Comparison of ENCODE assay signal across 1 cellular context in genomic region chr1:26993237-26994019, GRCh38.
A peak's percentile ranks its signal among the peaks of the same experiment; 100 is the strongest.
TF ChIP-seq lines count a peak whose summit lies in the region.

Gene TRNP1 (plus strand): TSS chr1:26993692. CDS start chr1:26993787, 95 bp downstream.

TF ChIP-seq in HEK293, 187 proteins besides CTCF, POLR2A, EP300 and RAD21 (continued from another document and continues in another):
- TF ChIP-seq REST (tag by site-specific recombination; IDR thresholded peaks at IDR 0.05) (no peak), ZNF600 (tag by site-specific recombination; IDR thresholded peaks at IDR 0.05) (peak; percentile 42; the same call in 1 of the 2 replicates), ZFHX2 (tag by site-specific recombination; conservative IDR thresholded peaks at IDR 0.05) (peak; percentile 46; the same call in 1 of the 2 replicates), ZNF433 (tag by site-specific recombination; IDR thresholded peaks at IDR 0.05; ENCODE audit: low read depth) (no peak), ZNF335 (tag by site-specific recombination; conservative IDR thresholded peaks at IDR 0.05) (peak; percentile 85), ZNF692 (tag by site-specific recombination; IDR thresholded peaks at IDR 0.05) (peak; percentile 57; the same call in 1 of the 2 replicates), GLI4 (tag by site-specific recombination; IDR thresholded peaks at IDR 0.05) (no peak), ZNF629 (tag by site-specific recombination; IDR thresholded peaks at IDR 0.05) (no peak), ZNF785 (tag by site-specific recombination; IDR thresholded peaks at IDR 0.05) (no peak), ZNF555 (tag by site-specific recombination; conservative IDR thresholded peaks at IDR 0.05) (no peak), ZNF558 (tag by site-specific recombination; IDR thresholded peaks at IDR 0.05) (no peak), KLF1 (tag by site-specific recombination; IDR thresholded peaks at IDR 0.05) (peak; percentile 35; the same call in 1 of the 2 replicates), KLF10 (tag by site-specific recombination; IDR thresholded peaks at IDR 0.05) (0 out of 2 replicates have a peak, but pooled peaks have one; percentile 50), ZNF24 (tag by site-specific recombination; IDR thresholded peaks at IDR 0.05) (no peak), ZNF76 (tag by site-specific recombination; IDR thresholded peaks at IDR 0.05; ENCODE audit: borderline replicate concordance, low read depth) (peak; percentile 33; the same call in 1 of the 2 replicates), ZNF513 (tag by site-specific recombination; IDR thresholded peaks at IDR 0.05) (no peak), ZNF112 (tag by site-specific recombination; IDR thresholded peaks at IDR 0.05) (no peak), ZNF488 (tag by site-specific recombination; IDR thresholded peaks at IDR 0.05) (no peak), ZNF280D (tag by site-specific recombination; IDR thresholded peaks at IDR 0.05) (no peak), ZNF37A (tag by site-specific recombination; IDR thresholded peaks at IDR 0.05) (no peak), ZNF23 (tag by site-specific recombination; IDR thresholded peaks at IDR 0.05; ENCODE audit: borderline replicate concordance) (no peak), ZNF677 (tag by site-specific recombination; IDR thresholded peaks at IDR 0.05) (no peak), KLF8 (tag by site-specific recombination; IDR thresholded peaks at IDR 0.05) (peak; percentile 73), ZNF639 (tag by site-specific recombination; IDR thresholded peaks at IDR 0.05) (no peak), ZNF624 (tag by site-specific recombination; IDR thresholded peaks at IDR 0.05) (no peak), ZNF473 (tag by site-specific recombination; IDR thresholded peaks at IDR 0.05) (no peak), ZBTB11 (tag by site-specific recombination; conservative IDR thresholded peaks at IDR 0.05; ENCODE audit: low read depth) (0 out of 2 replicates have a peak, but pooled peaks have one; percentile 18), ZNF571 (tag by site-specific recombination; IDR thresholded peaks at IDR 0.05) (no peak), HOXD13 (CRISPR knock-in tag; IDR thresholded peaks at IDR 0.05; ENCODE audit: borderline replicate concordance) (no peak), ZNF768 (tag by site-specific recombination; IDR thresholded peaks at IDR 0.05) (no peak), ZNF707 (tag by site-specific recombination; IDR thresholded peaks at IDR 0.05) (no peak), ZNF830 (tag by site-specific recombination; IDR thresholded peaks at IDR 0.05; ENCODE audit: low read depth) (no peak), SP3 (tag by site-specific recombination; IDR thresholded peaks at IDR 0.05) (peak; percentile 51), ZNF560 (tag by site-specific recombination; IDR thresholded peaks at IDR 0.05; ENCODE audit: borderline replicate concordance) (no peak), ZNF214 (tag by site-specific recombination; IDR thresholded peaks at IDR 0.05; ENCODE audit: borderline replicate concordance) (no peak), SP2 (tag by site-specific recombination; IDR thresholded peaks at IDR 0.05) (peak; percentile 60), KLF9 (tag by site-specific recombination; IDR thresholded peaks at IDR 0.05; ENCODE audit: low read depth) (peak; percentile 62), ZIC2 (tag by site-specific recombination; IDR thresholded peaks at IDR 0.05) (peak; percentile 20; the same call in 1 of the 2 replicates), ZBTB7A (tag by site-specific recombination; IDR thresholded peaks at IDR 0.05; ENCODE audit: low read depth) (peak; percentile 21; the same call in 1 of the 2 replicates), EGR2 (tag by site-specific recombination; IDR thresholded peaks at IDR 0.05; ENCODE audit: low read depth) (no peak), ZBTB44 (tag by site-specific recombination; IDR thresholded peaks at IDR 0.05) (no peak), ZNF169 (tag by site-specific recombination; IDR thresholded peaks at IDR 0.05) (no peak), BCL6B (tag by site-specific recombination; IDR thresholded peaks at IDR 0.05) (no peak), ZNF302 (tag by site-specific recombination; IDR thresholded peaks at IDR 0.05; ENCODE audit: low read depth) (no peak), KLF16 (tag by site-specific recombination; IDR thresholded peaks at IDR 0.05) (peak; percentile 23; the same call in 1 of the 2 replicates)
